2 cellular contexts compared by ENCODE assay signal in genomic region chr15:89756897-89757296, GRCh38.
A peak's percentile ranks its signal among the peaks of the same experiment; 100 is the strongest.
TF ChIP-seq lines count a peak whose summit lies in the region.

No MANE protein-coding gene starts in this region.

TF ChIP-seq in K562, 482 proteins besides CTCF, POLR2A, EP300 and RAD21:
- TF ChIP-seq BHLHE40 (IDR thresholded peaks at IDR 0.05; ENCODE audit: low read length) (0 out of 2 replicates have a peak, but pooled peaks have one; percentile 12), ZFP1 (CRISPR knock-in tag; IDR thresholded peaks at IDR 0.05) (no peak)

TF ChIP-seq in SK-N-SH, 30 proteins besides CTCF, POLR2A, EP300 and RAD21:
- no peak for TF ChIP-seq NRF1 (IDR thresholded peaks at IDR 0.05; ENCODE audit: low read depth, low read length)
- TF ChIP-seq, protein P1, sequence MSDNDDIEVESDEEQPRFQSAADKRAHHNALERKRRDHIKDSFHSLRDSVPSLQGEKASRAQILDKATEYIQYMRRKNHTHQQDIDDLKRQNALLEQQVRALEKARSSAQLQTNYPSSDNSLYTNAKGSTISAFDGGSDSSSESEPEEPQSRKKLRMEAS (IDR thresholded peaks at IDR 0.05; ENCODE audit: low read depth) = no peak
- TF ChIP-seq ZBTB33 (IDR thresholded peaks at IDR 0.05; ENCODE audit: borderline replicate concordance, low read depth) = no peak
- no peak for TF ChIP-seq YY1 (IDR thresholded peaks at IDR 0.05; ENCODE audit: low read depth)
- no peak for TF ChIP-seq FOXJ3 (CRISPR knock-in tag; IDR thresholded peaks at IDR 0.05)
- no peak for TF ChIP-seq RXRA (IDR thresholded peaks at IDR 0.05; ENCODE audit: borderline replicate concordance, low read depth)
- TF ChIP-seq TAF1 (IDR thresholded peaks at IDR 0.05; ENCODE audit: borderline replicate concordance, low read depth, low read length) = no peak
- TF ChIP-seq, protein P2, sequence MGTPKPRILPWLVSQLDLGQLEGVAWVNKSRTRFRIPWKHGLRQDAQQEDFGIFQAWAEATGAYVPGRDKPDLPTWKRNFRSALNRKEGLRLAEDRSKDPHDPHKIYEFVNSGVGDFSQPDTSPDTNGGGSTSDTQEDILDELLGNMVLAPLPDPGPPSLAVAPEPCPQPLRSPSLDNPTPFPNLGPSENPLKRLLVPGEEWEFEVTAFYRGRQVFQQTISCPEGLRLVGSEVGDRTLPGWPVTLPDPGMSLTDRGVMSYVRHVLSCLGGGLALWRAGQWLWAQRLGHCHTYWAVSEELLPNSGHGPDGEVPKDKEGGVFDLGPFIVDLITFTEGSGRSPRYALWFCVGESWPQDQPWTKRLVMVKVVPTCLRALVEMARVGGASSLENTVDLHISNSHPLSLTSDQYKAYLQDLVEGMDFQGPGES (IDR thresholded peaks at IDR 0.05; ENCODE audit: low read depth, low read length) = no peak
- no peak for TF ChIP-seq MEF2A (IDR thresholded peaks at IDR 0.05; ENCODE audit: borderline replicate concordance, low read depth)
- TF ChIP-seq FOSL2 (IDR thresholded peaks at IDR 0.05; ENCODE audit: borderline replicate concordance, low read depth) = no peak
- TF ChIP-seq ELF1 (IDR thresholded peaks at IDR 0.05) = no peak
- no peak for TF ChIP-seq REST (IDR thresholded peaks at IDR 0.05; ENCODE audit: low read depth, low read length)
TF ChIP-seq in SK-N-SH: peak in this region for 0.
